23 cellular contexts compared by ENCODE assay signal in genomic region chr15:68561901-68562300, GRCh38. TPM values are rescaled to one million over a fixed set of nuclear protein-coding genes. Genes with fewer than 3 reads are reported as not detected.
DNase-seq lines count a peak whose midpoint lies in the region; FAIRE-seq and TF ChIP-seq lines count a peak whose summit lies in the region.
"Had no signal": no experiment of that assay in that cellular context is flagged by ENCODE, and none has a peak within 500 bp of the region (broad histone marks: within the 10 kb centered on the region; RNA-seq: fewer than 3 reads in every experiment).

No MANE protein-coding gene starts in this region.

- no peak overlapping the region for H3K9ac ChIP-seq in mesenchymal stem cell (ENCODE audit: low read length)
- H3K9ac ChIP-seq: BLaER1, KMS-11 had no signal

- DNase-seq in HTR-8/SVneo (ENCODE audit: insufficient read length, low spot score), result no peak
- peak in 2 of 3 donors; percentile 21 to 23 for DNase-seq in Peyer's patch
- no peak for DNase-seq in mesenchymal stem cell
- peak; percentile 35 for DNase-seq in posterior vena cava (ENCODE audit: low spot score)
- DNase-seq in stimulated activated CD4-positive, alpha-beta T cell treated with anti-CD3 and anti-CD28 coated beads, Interleukin-15, amount 100 ng/mL, for 24 hours, result no peak
- DNase-seq in Ammon's horn (ENCODE audit: low spot score), result no peak
- DNase-seq in tibial nerve (ENCODE audit: low spot score in 2 of 2), result no peak
- no peak for DNase-seq in SIG-M5 treated with dmso at 0.1 percent for 504 hours (lab: John Stamatoyannopoulos, UW; ENCODE audit: unreplicated experiment)
- DNase-seq: COR-L47; DND-41; H9; NCI-H1105; NCI-H146; NCI-H2029; NCI-H2227 treated with DMSO at 0.1 percent for 48 hours; NCI-H510A; NCI-H774; NK-92 treated with Interleukin-12 subunit alpha and Interleukin-12 subunit beta, amount 100 ng/mL, for 24 hours had no signal

- peak; percentile 94 for FAIRE-seq in HTR-8/SVneo (lab: Jason Lieb, UNC)
- FAIRE-seq: GM12878 had no signal

- no peak overlapping the region for H3K4ac ChIP-seq in mesenchymal stem cell (ENCODE audit: low read depth in 1 of 2, low read length in 2 of 2)

- H3K27ac ChIP-seq in Peyer's patch, result no peak overlapping the region
- no peak overlapping the region for H3K27ac ChIP-seq in mesenchymal stem cell (ENCODE audit: low read length, poor library complexity, severe bottlenecking)
- H3K27ac ChIP-seq in tibial nerve, result no peak overlapping the region
- H3K27ac ChIP-seq: BLaER1, KMS-11, SJSA1 had no signal

- peaks cover 0 to 5% of the 10 kb centered on the region in 2 donors for H3K27me3 ChIP-seq in Peyer's patch
- H3K27me3 ChIP-seq in mesenchymal stem cell (ENCODE audit: control insufficient read depth in 1 of 2, insufficient read depth in 1 of 2, low read length in 2 of 2), result no peaks in the 10 kb centered on the region
- H3K27me3 ChIP-seq in tibial nerve, result peaks cover 0 to 11% of the 10 kb centered on the region in 2 donors

- H2AFZ ChIP-seq in mesenchymal stem cell (ENCODE audit: low read depth, low read length), result no peak overlapping the region

- intact Hi-C loops in posterior vena cava (cut with DNase I), result no loop called here

- no peak for TF ChIP-seq CTCF in Peyer's patch (IDR thresholded peaks at IDR 0.05)
- no peak for TF ChIP-seq CTCF in tibial nerve (IDR thresholded peaks at IDR 0.05)

- no peak overlapping the region for H4K91ac ChIP-seq in mesenchymal stem cell (ENCODE audit: low read length)

- H3K36me3 ChIP-seq in Peyer's patch (no peaks in the 10 kb centered on the region), mesenchymal stem cell (ENCODE audit: control insufficient read depth in 1 of 2, insufficient read depth in 2 of 2, low read depth in 1 of 2, low read length in 2 of 2) (no peaks in the 10 kb centered on the region), tibial nerve (no peaks in the 10 kb centered on the region)
- H3K36me3 ChIP-seq: BLaER1, SJSA1 had no signal

- H3K79me1 ChIP-seq in mesenchymal stem cell (replicated peaks; ENCODE audit: low read length, poor library complexity, severe bottlenecking), result no peaks in the 10 kb centered on the region

- H2BK5ac ChIP-seq in mesenchymal stem cell (ENCODE audit: low read depth, low read length, poor library complexity, severe bottlenecking), result no peak overlapping the region

- 42% methylated on average over 2 of the region's 3 CpGs for WGBS in mesenchymal stem cell
- WGBS in tibial nerve, 2 donors, result 63 to 71% methylated on average over 3 of the region's 3 CpGs

- H3K4me1 ChIP-seq in Peyer's patch (peaks cover 0 to 15% (median 3%) of the 10 kb centered on the region in 4 donors), mesenchymal stem cell (ENCODE audit: control insufficient read depth, insufficient read depth, low read depth, low read length) (peaks cover 27% of the 10 kb centered on the region), tibial nerve (peaks cover 0 to 16% (median 4%) of the 10 kb centered on the region in 4 donors)

- H2BK120ac ChIP-seq in mesenchymal stem cell (ENCODE audit: low read depth, low read length), result no peak overlapping the region

- H3K4me3 ChIP-seq in Peyer's patch (no peak overlapping the region), mesenchymal stem cell (ENCODE audit: insufficient read depth in 1 of 2, low read depth in 1 of 2, low read length in 2 of 2) (no peak overlapping the region), tibial nerve (no peak overlapping the region)
- H3K4me3 ChIP-seq: BLaER1, GM12878, SJSA1 had no signal

- H2AK5ac ChIP-seq in mesenchymal stem cell (ENCODE audit: low read length, severe bottlenecking), result peak overlapping the region; percentile 36

- no peak overlapping the region for H3K4me2 ChIP-seq in mesenchymal stem cell (ENCODE audit: low read length, poor library complexity, severe bottlenecking)
- H3K4me2 ChIP-seq: BLaER1, KMS-11 had no signal

- TF ChIP-seq POLR2A in Peyer's patch (IDR thresholded peaks at IDR 0.05), result no peak
- no peak for TF ChIP-seq POLR2A in tibial nerve (IDR thresholded peaks at IDR 0.05)

- no peak overlapping the region for H3K14ac ChIP-seq in mesenchymal stem cell (ENCODE audit: low read length in 2 of 2)

- peak overlapping the region; percentile 19 for H4K8ac ChIP-seq in mesenchymal stem cell (ENCODE audit: low read length)

- H2BK15ac ChIP-seq in mesenchymal stem cell (ENCODE audit: low read depth, poor library complexity, severe bottlenecking), result no peak overlapping the region

- H3K9me3 ChIP-seq in Peyer's patch, result no peaks in the 10 kb centered on the region
- H3K9me3 ChIP-seq in mesenchymal stem cell (ENCODE audit: control insufficient read depth, low read length), result no peaks in the 10 kb centered on the region
- no peaks in the 10 kb centered on the region for H3K9me3 ChIP-seq in tibial nerve
- H3K9me3 ChIP-seq: BLaER1 had no signal

- H2BK12ac ChIP-seq in mesenchymal stem cell (ENCODE audit: low read length in 2 of 2), result peak overlapping the region in 1 of 2 experiments; percentile 0

- H3K23ac ChIP-seq in mesenchymal stem cell (ENCODE audit: low read length in 2 of 2), result no peak overlapping the region

- TF ChIP-seq EP300 in tibial nerve (IDR thresholded peaks at IDR 0.05), result no peak

- H3K18ac ChIP-seq in mesenchymal stem cell (ENCODE audit: low read depth in 1 of 2, low read length in 2 of 2), result no peak overlapping the region

RNA-seq across cellular contexts. Expression of gene CORO2B, which starts 16.9 kb away (rescaled TPM):
- total RNA-seq in Peyer's patch, result 1 to 10 TPM in 3 of 4 donors, under 1 TPM in 1; 0.70 to 9.1 (median 1.7) TPM
- 6.0 TPM for polyA plus RNA-seq in mesenchymal stem cell (2013, experiment 1 of 2)
- 6.3 TPM for polyA plus RNA-seq in mesenchymal stem cell (2013, experiment 2 of 2)
- total RNA-seq in posterior vena cava, result 10 to 100 TPM in 1 of 2 donors, 1 to 10 TPM in 1; 7.2 to 11.7 TPM
- 10 to 100 TPM in 1 of 4 donors, 1 to 10 TPM in 3; 6.3 to 12.6 (median 9.6) TPM for total RNA-seq in tibial nerve
- total RNA-seq: CD4-positive, alpha-beta T cell; SJSA1 had no signal

Comparison
In these comparisons a context has a peak if more than half of its experiments do, and no peak if none do; other contexts are left out.
1. DNase-seq: peak in Peyer's patch (2 of 3) and posterior vena cava (single experiment); none in HTR-8/SVneo (single experiment), mesenchymal stem cell (single experiment), stimulated activated CD4-positive, alpha-beta T cell treated with anti-CD3 and anti-CD28 coated beads, Interleukin-15, amount 100 ng/mL, for 24 hours (single experiment), Ammon's horn (single experiment), tibial nerve (0 of 2) and SIG-M5 treated with dmso at 0.1 percent for 504 hours (single experiment).